17 cellular contexts compared by ENCODE assay signal in genomic region chr13:49759503-49759902, GRCh38. TPM values are rescaled to one million over a fixed set of nuclear protein-coding genes. Genes with fewer than 3 reads are reported as not detected.
A peak's percentile ranks its signal among the peaks of the same experiment; 100 is the strongest.
DNase-seq lines count a peak whose midpoint lies in the region; TF ChIP-seq lines count a peak whose summit lies in the region.
"Had no signal": no experiment of that assay in that cellular context is flagged by ENCODE, and none has a peak within 500 bp of the region (broad histone marks: within the 10 kb centered on the region; RNA-seq: fewer than 3 reads in every experiment).

No MANE protein-coding gene starts in this region.

- no peaks in the 10 kb centered on the region for H3K4me1 Mint-ChIP-seq in endothelial cell (ENCODE audit: unreplicated experiment)
- H3K4me1 Mint-ChIP-seq: endodermal cell, GM23338 had no signal

- H3K4me2 ChIP-seq in OCI-LY7 (ENCODE audit: low read length): no peak overlapping the region
- H3K4me2 ChIP-seq: GM23338 had no signal

- H3K4me1 ChIP-seq in A673 (ENCODE audit: insufficient read depth, low read length, poor library complexity, severe bottlenecking): no peaks in the 10 kb centered on the region
- H3K4me1 ChIP-seq in OCI-LY7 (ENCODE audit: insufficient read depth, low read length, poor library complexity, severe bottlenecking): peaks cover 5% of the 10 kb centered on the region

- H3K9me3 Mint-ChIP-seq in endothelial cell (ENCODE audit: unreplicated experiment): peaks cover 5% of the 10 kb centered on the region

- H3K9me2 ChIP-seq in OCI-LY7 (ENCODE audit: insufficient read depth, low read length): no peaks in the 10 kb centered on the region

- no peaks in the 10 kb centered on the region for H3K27me3 Mint-ChIP-seq in endothelial cell (ENCODE audit: unreplicated experiment)
- H3K27me3 Mint-ChIP-seq: activated CD8-positive, alpha-beta memory T cell treated with anti-CD3 and anti-CD28 coated beads, Interleukin-2, amount 10 ng/mL, durations not matched to agents 7 days and 5 days had no signal

- H3K27me3 ChIP-seq in A673 (replicated peaks; ENCODE audit: insufficient read depth, low read depth, low read length, poor library complexity): no peaks in the 10 kb centered on the region
- H3K27me3 ChIP-seq: spleen had no signal

- H3K36me3 ChIP-seq in A673 (ENCODE audit: insufficient read depth, low read length, poor library complexity, severe bottlenecking): no peaks in the 10 kb centered on the region
- H3K36me3 ChIP-seq in OCI-LY7 (ENCODE audit: insufficient read depth, low read length): peaks cover 57% of the 10 kb centered on the region

- BruUV-seq in A673 (replicated peaks; lab: Mats Ljungman, UMichigan) (no TSS peak), OCI-LY7 (replicated peaks; lab: Mats Ljungman, UMichigan) (no TSS peak)

- no peak overlapping the region for H2AFZ ChIP-seq in OCI-LY7 (ENCODE audit: low read length)
- H2AFZ ChIP-seq: GM23338 had no signal

- H3K36me3 Mint-ChIP-seq in endothelial cell (ENCODE audit: low read depth, unreplicated experiment): peaks cover 34% of the 10 kb centered on the region

- H3K79me2 ChIP-seq in OCI-LY7 (ENCODE audit: insufficient read depth, low read depth, low read length): peaks cover 78% of the 10 kb centered on the region

- H3K9me3 ChIP-seq in A673 (ENCODE audit: low read depth, low read length, poor library complexity, severe bottlenecking): peaks cover 4% of the 10 kb centered on the region
- peaks cover 29% of the 10 kb centered on the region for H3K9me3 ChIP-seq in OCI-LY7 (ENCODE audit: low read length)

- DNase-seq in A673 (ENCODE audit: low spot score): peak; percentile 28
- peak; percentile 2 for DNase-seq in DMS53 treated with DMSO at 0.1 percent for 48 hours (lab: John Stamatoyannopoulos, UW; ENCODE audit: unreplicated experiment)
- peak; percentile 53 for DNase-seq in OCI-LY7 (ENCODE audit: low spot score)
- no peak for DNase-seq in endothelial cell (ENCODE audit: low spot score)
- no peak for DNase-seq in NCI-H2171 (lab: John Stamatoyannopoulos, UW)
- DNase-seq in GOT3 (lab: John Stamatoyannopoulos, UW): no peak
- no peak for DNase-seq in NCI-H510A treated with DMSO at 0.1 percent for 48 hours (lab: John Stamatoyannopoulos, UW)
- no peak for DNase-seq in stimulated activated naive CD4-positive, alpha-beta T cell (lab: John Stamatoyannopoulos, UW)
- DNase-seq: activated CD8-positive, alpha-beta memory T cell treated with anti-CD3 and anti-CD28 coated beads, Interleukin-2, amount 10 ng/mL, durations not matched to agents 7 days and 5 days; DMS 273 treated with DMSO at 0.1 percent for 48 hours; endodermal cell; foreskin melanocyte; NCI-H2029 treated with DMSO at 0.1 percent for 48 hours; NCI-H82; spleen; stimulated activated naive CD4-positive, alpha-beta T cell treated with Interleukin-2 at 50 U/mL for 16 hours had no signal

- TF ChIP-seq CTCF in A673 (conservative IDR thresholded peaks at IDR 0.05; ENCODE audit: low read depth, low read length) (no peak), OCI-LY7 (conservative IDR thresholded peaks at IDR 0.05; ENCODE audit: low read length) (no peak), endothelial cell (IDR thresholded peaks at IDR 0.05; ENCODE audit: unreplicated experiment) (no peak)

- POLR2A ChIA-PET in A673 (lab: Charles Lee; ENCODE audit: low non-redundant PET): no interaction called here
- POLR2A ChIA-PET in OCI-LY7 (lab: Charles Lee): interaction anchor here (0.9 to 1.3 kb wide), 2 partner anchors 22 to 33 kb away, joined by 5 read pairs; partner anchors contain the start of gene KPNA3

- intact Hi-C loops in A673 (cut with micrococcal nuclease; ENCODE audit: unreplicated experiment): no loop called here
- intact Hi-C loops in OCI-LY7 (cut with micrococcal nuclease; ENCODE audit: unreplicated experiment): no loop called here

- H3K27ac ChIP-seq in A673 (ENCODE audit: low read depth, low read length, poor library complexity, severe bottlenecking) (no peak overlapping the region), OCI-LY7 (ENCODE audit: low read depth, low read length, poor library complexity, severe bottlenecking) (no peak overlapping the region)
- H3K27ac ChIP-seq: spleen had no signal

- H3K4me3 ChIP-seq in A673 (ENCODE audit: low read depth, low read length, poor library complexity, severe bottlenecking) (no peak overlapping the region), OCI-LY7 (ENCODE audit: low read depth, low read length, poor library complexity, severe bottlenecking) (no peak overlapping the region)
- H3K4me3 ChIP-seq: GM23338, spleen had no signal

- H3K4me3 Mint-ChIP-seq in endothelial cell (ENCODE audit: unreplicated experiment): peak overlapping the region; percentile 44
- H3K4me3 Mint-ChIP-seq: activated CD8-positive, alpha-beta memory T cell treated with anti-CD3 and anti-CD28 coated beads, Interleukin-2, amount 10 ng/mL, durations not matched to agents 7 days and 5 days; endodermal cell; GM23338 had no signal

- no peak overlapping the region for H3K27ac Mint-ChIP-seq in endothelial cell (ENCODE audit: unreplicated experiment)
- H3K27ac Mint-ChIP-seq: endodermal cell, GM23338 had no signal

- H4K20me1 ChIP-seq in OCI-LY7 (ENCODE audit: insufficient read depth, low read length): 0 out of 2 replicates have a peak, but pooled peaks cover 3% of the 10 kb centered on the region

- CTCF ChIA-PET in A673 (lab: Charles Lee): no interaction called here
- CTCF ChIA-PET in OCI-LY7 (lab: Charles Lee; ENCODE audit: unreplicated experiment): interaction anchor here (0.5 kb wide), 1 partner anchor 816 kb away, joined by 3 read pairs; no protein-coding TSS in a partner anchor

RNA-seq across cellular contexts. Expression of gene KPNA3, which starts 33.0 kb away (rescaled TPM):
- total RNA-seq in A673 (2021) (55.9 and 62.0 TPM in 2 replicates), OCI-LY7 (2022) (38.2 and 41.1 TPM in 2 replicates), endothelial cell (ENCODE audit: unreplicated experiment) (50.3 TPM)
- 17.2 and 18.2 TPM in 2 replicates for total RNA-seq in OCI-LY7 (2014; rRNA removed; shearing (Covaris generic))

Comparison
In these comparisons a context has a peak if more than half of its experiments do, and no peak if none do; other contexts are left out.
1. DNase-seq: peak in A673 (single experiment), DMS53 treated with DMSO at 0.1 percent for 48 hours (single experiment) and OCI-LY7 (single experiment); none in endothelial cell (single experiment), NCI-H2171 (single experiment), GOT3 (single experiment), NCI-H510A treated with DMSO at 0.1 percent for 48 hours (single experiment) and stimulated activated naive CD4-positive, alpha-beta T cell (0 of 6).